Comparison of ENCODE assay signal across 8 cellular contexts in the genomic region with DNA sequence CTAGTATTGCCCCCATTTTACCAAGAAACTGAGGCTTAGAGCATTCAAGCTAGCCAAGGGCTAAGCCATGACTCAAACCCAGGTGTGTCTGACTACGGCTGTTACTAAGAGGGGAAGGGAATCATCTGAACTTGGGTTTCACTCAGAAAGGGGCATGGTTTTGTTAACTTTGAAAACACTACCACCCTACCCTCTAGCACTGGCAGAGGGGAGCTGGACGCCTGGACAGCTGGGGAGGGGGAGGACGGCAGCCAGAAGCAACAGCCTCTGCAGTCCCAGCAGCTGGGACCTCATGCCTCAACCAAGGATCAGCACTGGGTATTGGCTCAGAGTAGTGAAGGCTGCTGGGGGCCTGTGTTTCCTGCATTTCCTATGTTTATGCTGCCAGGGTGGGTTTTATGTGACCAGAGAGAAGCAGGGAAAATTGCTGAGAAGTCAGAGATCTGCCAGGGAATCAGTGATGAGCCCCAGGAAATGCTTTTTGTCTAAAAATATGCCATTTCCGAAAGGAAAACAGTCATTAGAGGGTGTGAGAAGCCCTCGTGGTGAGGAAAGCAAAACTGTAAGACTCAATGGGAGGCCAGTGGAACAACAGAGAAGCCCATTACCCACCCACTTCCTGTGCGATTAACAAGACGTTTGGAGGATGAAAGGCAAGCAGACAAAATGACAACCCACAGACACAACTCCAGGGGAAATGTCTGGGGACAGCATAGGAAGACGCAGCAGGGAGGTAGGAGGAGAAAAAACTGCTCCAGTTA. TPM values are rescaled to one million over a fixed set of nuclear protein-coding genes. Genes with fewer than 3 reads are reported as not detected.
DNase-seq lines count a peak whose midpoint lies in the region; ATAC-seq and TF ChIP-seq lines count a peak whose summit lies in the region.

No MANE protein-coding gene starts in this region.

- H3K27ac ChIP-seq in BLaER1 treated with 17β-estradiol and CSF1 and Interleukin-3, amounts not matched to agents 10 nM and 100 nM: peak overlapping the region; percentile 66 to 99 (median 97)
- H3K27ac ChIP-seq in HUES48 (ENCODE audit: low read depth, low read length) (peak overlapping the region; percentile 36), right lobe of liver (peak overlapping the region in 2 of 3 donors; percentile 1 to 21)

- peak overlapping the region in 9 of 10 experiments; percentile 20 to 64 (median 52); a peak in 17 of 20 replicates for H3K4me3 ChIP-seq in BLaER1 treated with 17β-estradiol and CSF1 and Interleukin-3, amounts not matched to agents 10 nM and 100 nM
- H3K4me3 ChIP-seq in HUES48 (ENCODE audit: low read depth, low read length): no peak overlapping the region
- no peak overlapping the region for H3K4me3 ChIP-seq in right lobe of liver

- TF ChIP-seq CTCF in right lobe of liver (IDR thresholded peaks at IDR 0.05): no peak

- no peak for ATAC-seq in right lobe of liver
- ATAC-seq in HG02623 (IDR thresholded peaks at IDR 0.05; ENCODE audit: unreplicated experiment): no peak
- ATAC-seq in HG02970 (IDR thresholded peaks at IDR 0.05; ENCODE audit: low FRiP score, unreplicated experiment): no peak
- no peak for ATAC-seq in Right ventricle myocardium inferior

- H3K27me3 ChIP-seq in BLaER1 treated with 17β-estradiol and CSF1 and Interleukin-3, amounts not matched to agents 10 nM and 100 nM: no peaks in the 10 kb centered on the region
- H3K27me3 ChIP-seq in HUES48 (ENCODE audit: control insufficient read depth, insufficient read depth, low read length) (no peaks in the 10 kb centered on the region), right lobe of liver (no peaks in the 10 kb centered on the region)

- peaks cover 97 to 100% (median 98%) of the 10 kb centered on the region in 10 experiments for H3K4me1 ChIP-seq in BLaER1 treated with 17β-estradiol and CSF1 and Interleukin-3, amounts not matched to agents 10 nM and 100 nM
- H3K4me1 ChIP-seq in HUES48 (ENCODE audit: control insufficient read depth, insufficient read depth, low read length) (peaks cover 18% of the 10 kb centered on the region), right lobe of liver (peaks cover 0 to 67% (median 26%) of the 10 kb centered on the region in 4 donors)

- H4K20me1 ChIP-seq in BLaER1 treated with 17β-estradiol and CSF1 and Interleukin-3, amounts not matched to agents 10 nM and 100 nM: no peaks in the 10 kb centered on the region

- peak overlapping the region; percentile 78 to 98 (median 92) for H3K4me2 ChIP-seq in BLaER1 treated with 17β-estradiol and CSF1 and Interleukin-3, amounts not matched to agents 10 nM and 100 nM

- peak; percentile 27 for DNase-seq in activated CD8-positive, alpha-beta memory T cell treated with anti-CD3 and anti-CD28 coated beads, Interleukin-2, amount 50 U/mL, for 1 hour (ENCODE audit: extremely low read depth)
- no peak for DNase-seq in right lobe of liver
- no peak for DNase-seq in nucleus accumbens (lab: John Stamatoyannopoulos, UW)
- DNase-seq in Right ventricle myocardium inferior (ENCODE audit: missing footprints): no peak

- peak overlapping the region; percentile 63 to 90 (median 83) for H3K9ac ChIP-seq in BLaER1 treated with 17β-estradiol and CSF1 and Interleukin-3, amounts not matched to agents 10 nM and 100 nM
- H3K9ac ChIP-seq in HUES48 (ENCODE audit: low read depth, low read length): no peak overlapping the region

- H3K36me3 ChIP-seq in BLaER1 treated with 17β-estradiol and CSF1 and Interleukin-3, amounts not matched to agents 10 nM and 100 nM: no peaks in the 10 kb centered on the region
- H3K36me3 ChIP-seq in HUES48 (ENCODE audit: control insufficient read depth, insufficient read depth, low read length) (no peaks in the 10 kb centered on the region), right lobe of liver (no peaks in the 10 kb centered on the region)

- H3K9me3 ChIP-seq in BLaER1 treated with 17β-estradiol and CSF1 and Interleukin-3, amounts not matched to agents 10 nM and 100 nM (replicated peaks in 1 of 11): peaks cover 0 to 3% (median 0%) of the 10 kb centered on the region in 11 experiments; a peak in 2 of 22 replicates
- no peaks in the 10 kb centered on the region for H3K9me3 ChIP-seq in HUES48 (ENCODE audit: control insufficient read depth, insufficient read depth, low read length)
- H3K9me3 ChIP-seq in right lobe of liver: no peaks in the 10 kb centered on the region

- 61% methylated on average over 6 of the region's 8 CpGs for WGBS in right lobe of liver (ENCODE audit: insufficient coverage, low coverage, low lambda C conversion rate, missing lambda C conversion rate)

- TF ChIP-seq POLR2A in right lobe of liver (IDR thresholded peaks at IDR 0.05): no peak

- intact Hi-C loops in right lobe of liver (cut with DNase I) (no loop called here), Right ventricle myocardium inferior (cut with DNase I) (no loop called here)

RNA-seq across cellular contexts. Expression of gene LIPC, which starts 41.2 kb away (rescaled TPM):
- total RNA-seq in right lobe of liver: 100 to 1,000 TPM in 2 of 6 experiments, 10 to 100 TPM in 4; 31.1 to 213 (median 86.1) TPM
- 0.70 TPM for total RNA-seq in Right ventricle myocardium inferior

Comparison
In these comparisons a context has a peak if more than half of its experiments do, and no peak if none do; other contexts are left out.
1. H3K27ac ChIP-seq: peak in every context shown above with its lines; median percentile 97 in BLaER1 treated with 17β-estradiol and CSF1 and Interleukin-3, amounts not matched to agents 10 nM and 100 nM; 36 in HUES48; 11 in right lobe of liver.
2. H3K4me3 ChIP-seq: peak in BLaER1 treated with 17β-estradiol and CSF1 and Interleukin-3, amounts not matched to agents 10 nM and 100 nM (9 of 10); none in HUES48 (single experiment) and right lobe of liver (0 of 3).
3. RNA of gene LIPC, which starts 41.2 kb away (total RNA-seq): 31.1 to 213 TPM in right lobe of liver; 0.70 TPM in Right ventricle myocardium inferior (single experiment); every median in the first group is over 10 times any median in the second.